8 cellular contexts compared by ENCODE assay signal in the genomic region with DNA sequence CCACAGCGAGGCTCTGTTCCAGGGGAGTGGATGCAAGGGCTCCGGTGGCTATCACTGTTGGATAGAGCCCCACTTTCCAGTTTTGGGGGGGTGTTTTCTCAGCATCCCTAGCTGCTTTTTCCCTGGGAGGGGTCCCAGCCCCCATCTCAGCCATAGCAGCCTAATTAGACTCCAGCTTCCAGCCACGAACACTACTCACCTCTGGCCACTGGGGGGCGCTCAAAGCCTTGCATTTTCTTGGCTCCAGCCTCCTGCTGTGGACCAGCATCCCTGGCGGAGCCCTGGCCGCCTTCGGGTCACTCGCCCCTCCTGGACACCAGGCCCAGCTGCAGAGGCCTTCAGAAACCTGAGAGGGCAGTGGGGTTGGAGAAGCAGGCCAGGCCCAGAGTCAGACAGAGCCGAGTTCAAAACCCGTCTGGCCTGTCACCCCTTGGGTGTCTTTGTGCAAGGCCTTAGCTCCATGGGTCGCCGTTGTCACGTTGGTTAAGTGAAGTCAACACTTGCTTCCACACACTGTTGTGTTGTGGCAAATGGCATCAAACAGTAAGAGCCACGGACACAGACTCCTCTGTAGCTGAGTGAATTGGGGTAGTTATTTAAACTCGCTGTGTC.
A peak's percentile ranks its signal among the peaks of the same experiment; 100 is the strongest.
DNase-seq lines count a peak whose midpoint lies in the region; ATAC-seq and TF ChIP-seq lines count a peak whose summit lies in the region.

No MANE protein-coding gene starts in this region.

- ATAC-seq in HG02970 (IDR thresholded peaks at IDR 0.05; ENCODE audit: low FRiP score, unreplicated experiment) = no peak
- ATAC-seq in HG02885 (IDR thresholded peaks at IDR 0.05; ENCODE audit: poor library complexity, unreplicated experiment) = no peak

- H3K4me3 ChIP-seq in brain microvascular endothelial cell (ENCODE audit: low read depth, low read length) = no peak overlapping the region

- DNase-seq in EH (ENCODE audit: low read depth) (peak; percentile 65), HuH-7.5 (ENCODE audit: low spot score) (peak; percentile 79), T-helper 9 cell (peak; percentile 40), brain microvascular endothelial cell (peak; percentile 64), iris pigment epithelial cell (ENCODE audit: low read depth) (peak; percentile 50)
- DNase-seq in stimulated activated CD4-positive, alpha-beta T cell treated with anti-CD3 and anti-CD28 coated beads, Interleukin-1b, Interleukin-23, amount 100 ng/mL, for 4 hours (ENCODE audit: low read depth in 2 of 2) = peak; percentile 18 to 43

- H3K27me3 ChIP-seq in brain microvascular endothelial cell (replicated peaks) = no peaks in the 10 kb centered on the region

- H3K27ac ChIP-seq in brain microvascular endothelial cell = no peak overlapping the region

- no peaks in the 10 kb centered on the region for H3K36me3 ChIP-seq in brain microvascular endothelial cell (replicated peaks)

- in situ Hi-C loops in brain microvascular endothelial cell (cut with HindIII; ENCODE audit: low pct_ligation_motif_present, low sequenced_read_pairs) = no loop called here

- peak; percentile 90 for TF ChIP-seq CTCF in brain microvascular endothelial cell (IDR thresholded peaks at IDR 0.05; ENCODE audit: low read depth, low read length, missing control alignments)
